Comparison of ENCODE assay signal across 9 cellular contexts in the genomic region with DNA sequence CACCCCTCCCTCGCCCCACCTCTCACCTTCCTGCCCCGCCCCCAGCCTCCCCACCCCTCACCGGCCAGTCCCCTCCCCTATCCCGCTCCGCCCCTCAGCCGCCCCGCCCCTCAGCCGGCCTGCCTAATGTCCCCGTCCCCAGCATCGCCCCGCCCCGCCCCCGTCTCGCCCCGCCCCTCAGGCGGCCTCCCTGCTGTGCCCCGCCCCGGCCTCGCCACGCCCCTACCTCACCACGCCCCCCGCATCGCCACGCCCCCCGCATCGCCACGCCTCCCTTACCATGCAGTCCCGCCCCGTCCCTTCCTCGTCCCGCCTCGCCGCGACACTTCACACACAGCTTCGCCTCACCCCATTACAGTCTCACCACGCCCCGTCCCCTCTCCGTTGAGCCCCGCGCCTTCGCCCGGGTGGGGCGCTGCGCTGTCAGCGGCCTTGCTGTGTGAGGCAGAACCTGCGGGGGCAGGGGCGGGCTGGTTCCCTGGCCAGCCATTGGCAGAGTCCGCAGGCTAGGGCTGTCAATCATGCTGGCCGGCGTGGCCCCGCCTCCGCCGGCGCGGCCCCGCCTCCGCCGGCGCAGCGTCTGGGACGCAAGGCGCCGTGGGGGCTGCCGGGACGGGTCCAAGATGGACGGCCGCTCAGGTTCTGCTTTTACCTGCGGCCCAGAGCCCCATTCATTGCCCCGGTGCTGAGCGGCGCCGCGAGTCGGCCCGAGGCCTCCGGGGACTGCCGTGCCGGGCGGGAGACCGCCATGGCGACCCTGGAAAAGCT. TPM values are rescaled to one million over a fixed set of nuclear protein-coding genes. Genes with fewer than 3 reads are reported as not detected.
A peak's percentile ranks its signal among the peaks of the same experiment; 100 is the strongest.
DNase-seq lines count a peak whose midpoint lies in the region; ATAC-seq and TF ChIP-seq lines count a peak whose summit lies in the region.
"Had no signal": no experiment of that assay in that cellular context is flagged by ENCODE, and none has a peak within 500 bp of the region (broad histone marks: within the 10 kb centered on the region; RNA-seq: fewer than 3 reads in every experiment).

A gene (plus strand): TSS at position 604 of the 768 bp plus-strand sequence. CDS start 145 bp downstream, at position 749.
A gene (minus strand): TSS at position 461 of the 768 bp plus-strand sequence.

- H3K4me1 Mint-ChIP-seq in CD4-positive, CD25-positive, alpha-beta regulatory T cell: peaks cover 12 to 26% (median 18%) of the 10 kb centered on the region in 4 donors

- TF ChIP-seq POLR2A in lower leg skin (IDR thresholded peaks at IDR 0.05): no peak

- no peaks in the 10 kb centered on the region for H3K27me3 ChIP-seq in CD4-positive, CD25-positive, alpha-beta regulatory T cell (ENCODE audit: control insufficient read depth, insufficient read depth, low read length)
- H3K27me3 ChIP-seq in dorsolateral prefrontal cortex: no peaks in the 10 kb centered on the region

- H3K4me3 Mint-ChIP-seq in CD4-positive, CD25-positive, alpha-beta regulatory T cell: peak within 1 kb of the TSS; percentile 90 to 96 (median 92)

- peak within 1 kb of the TSS in 2 of 3 donors; percentile 83 to 88 for H3K27ac Mint-ChIP-seq in CD4-positive, CD25-positive, alpha-beta regulatory T cell

- TF ChIP-seq CTCF in dorsolateral prefrontal cortex (IDR thresholded peaks at IDR 0.05 in 54 of 56, conservative IDR thresholded peaks at IDR 0.05 in 2 of 56; ENCODE audit: low read depth in 1 of 56, partially characterized antibody in 56 of 56): peak in 13 of 56 donors; percentile 7 to 37 (median 19)
- TF ChIP-seq CTCF in lower leg skin (IDR thresholded peaks at IDR 0.05): no peak

- WGBS in lower leg skin, 2 donors: 0 to 1% methylated on average over 25 to 39 of the region's 81 CpGs

- ATAC-seq in CD4-positive, CD25-positive, alpha-beta regulatory T cell (ENCODE audit: low read depth in 2 of 2): peak; percentile 88
- ATAC-seq in GM19397 (IDR thresholded peaks at IDR 0.05; ENCODE audit: unreplicated experiment): peak; percentile 84
- ATAC-seq in HG03565 (IDR thresholded peaks at IDR 0.05; ENCODE audit: unreplicated experiment): peak; percentile 57

- peaks cover 4% of the 10 kb centered on the region for H3K36me3 Mint-ChIP-seq in CD4-positive, CD25-positive, alpha-beta regulatory T cell

- peak within 1 kb of the TSS; percentile 67 for H3K4me3 ChIP-seq in CD4-positive, CD25-positive, alpha-beta regulatory T cell (ENCODE audit: low read depth, low read length)
- H3K4me3 ChIP-seq in dorsolateral prefrontal cortex (peak within 1 kb of the TSS; percentile 66 to 95 (median 88)), lower leg skin (ENCODE audit: low read depth, poor library complexity, severe bottlenecking) (peak within 1 kb of the TSS; percentile 82)

- H3K27ac ChIP-seq in CD4-positive, CD25-positive, alpha-beta regulatory T cell (ENCODE audit: insufficient read depth, low read length, poor library complexity, severe bottlenecking): peak within 1 kb of the TSS; percentile 84
- peak within 1 kb of the TSS in 56 of 59 donors; percentile 31 to 94 (median 84) for H3K27ac ChIP-seq in dorsolateral prefrontal cortex

- peaks cover 20% of the 10 kb centered on the region for H3K4me1 ChIP-seq in CD4-positive, CD25-positive, alpha-beta regulatory T cell (ENCODE audit: control insufficient read depth, insufficient read depth, low read length, poor library complexity, severe bottlenecking)

- intact Hi-C loops in dorsolateral prefrontal cortex (cut with DNase I): loop anchor here in 1 of 2 donors (5.0 kb wide), 1 partner anchor 112 kb away; a partner anchor contains a TSS
- intact Hi-C loops in lower leg skin (cut with DNase I; ENCODE audit: low total_unique reads): no loop called here

- peak; percentile 92 to 95 (median 95) for DNase-seq in CD4-positive, CD25-positive, alpha-beta regulatory T cell
- DNase-seq in NCI-H774 (lab: John Stamatoyannopoulos, UW) (peak; percentile 80), dorsolateral prefrontal cortex (peak; percentile 91 to 98 (median 96)), lower leg skin (ENCODE audit: low spot score in 2 of 2) (peak; percentile 94 to 99)
- peak; percentile 97 to 99 for DNase-seq in activated CD4-positive, alpha-beta T cell treated with anti-CD3 and anti-CD28 coated beads, Interleukin-2, amount 50 U/mL, for 48 hours
- DNase-seq in stimulated activated CD4-positive, alpha-beta T cell treated with anti-CD3 and anti-CD28 coated beads, Interleukin-4, amount 100 ng/mL, for 24 hours: peak; percentile 96

- H3K9me3 ChIP-seq in CD4-positive, CD25-positive, alpha-beta regulatory T cell (ENCODE audit: control insufficient read depth in 2 of 2, low read length in 2 of 2): no peaks in the 10 kb centered on the region

- no peaks in the 10 kb centered on the region for H3K27me3 Mint-ChIP-seq in CD4-positive, CD25-positive, alpha-beta regulatory T cell

- peaks cover 0 to 2% (median 0%) of the 10 kb centered on the region in 7 donors for H3K9me3 Mint-ChIP-seq in CD4-positive, CD25-positive, alpha-beta regulatory T cell

- H3K36me3 ChIP-seq in CD4-positive, CD25-positive, alpha-beta regulatory T cell (ENCODE audit: control insufficient read depth, insufficient read depth, low read length): no peaks in the 10 kb centered on the region

RNA-seq across cellular contexts. Expression of the first gene that starts in this region (rescaled TPM):
- 101 TPM for total RNA-seq in CD4-positive, CD25-positive, alpha-beta regulatory T cell
- polyA plus RNA-seq in CD4-positive, CD25-positive, alpha-beta regulatory T cell: 10 to 100 TPM in 1 of 4 donors, 1 to 10 TPM in 3; 4.8 to 16.0 (median 6.0) TPM
- total RNA-seq in dorsolateral prefrontal cortex (100 to 1,000 TPM in 114 of 120 experiments, 10 to 100 TPM in 6; 81.8 to 165 (median 124) TPM), lower leg skin (100 to 1,000 TPM in 1 of 4 donors, 10 to 100 TPM in 3; 28.9 to 141 (median 42.0) TPM)

RNA-seq across cellular contexts. Expression of the second gene that starts in this region (rescaled TPM):
- total RNA-seq in CD4-positive, CD25-positive, alpha-beta regulatory T cell: not detected
- not detected for polyA plus RNA-seq in CD4-positive, CD25-positive, alpha-beta regulatory T cell
- 1 to 10 TPM in 10 of 120 experiments, under 1 TPM in 1, not detected in 109; 0.79 to 3.0 (median 1.3) TPM for total RNA-seq in dorsolateral prefrontal cortex
- not detected for total RNA-seq in lower leg skin
- total RNA-seq: subcutaneous adipose tissue had no signal

Comparison
In these comparisons a context has a peak if more than half of its experiments do, and no peak if none do; other contexts are left out.
1. Peak in every context shown above with its lines: DNase-seq, ATAC-seq, H3K4me3 ChIP-seq and H3K27ac ChIP-seq.